In the genomic region with DNA sequence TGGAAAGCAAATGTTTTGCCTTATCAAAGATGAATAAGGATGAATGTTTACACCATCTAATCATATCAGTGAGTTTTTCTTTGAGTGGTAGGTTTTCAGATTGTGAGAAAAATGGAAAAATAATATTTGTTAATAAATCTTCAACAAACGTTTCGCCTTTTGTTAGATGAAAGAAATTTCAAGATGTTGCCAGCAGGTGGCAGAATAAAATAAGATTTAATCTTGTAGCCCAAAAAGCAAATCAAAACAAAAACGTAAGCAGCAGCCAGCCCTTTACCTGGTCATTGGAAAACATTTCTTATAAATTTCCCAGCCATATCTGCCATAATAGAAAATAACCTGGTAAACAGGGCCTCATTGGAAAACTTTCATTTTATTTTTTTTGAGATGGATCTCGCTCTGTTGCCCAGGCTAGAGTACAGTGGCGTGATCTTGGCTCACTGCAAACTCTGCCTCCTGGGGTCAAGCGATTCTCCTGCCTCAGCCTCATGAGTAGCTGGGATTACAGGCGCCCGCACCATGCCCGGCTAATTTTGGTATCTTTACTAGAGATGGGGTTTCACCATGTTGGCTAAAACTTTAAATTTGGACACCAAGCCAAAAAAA, we compare ENCODE assay signal across 8 cellular contexts. TPM values are rescaled to one million over a fixed set of nuclear protein-coding genes. Genes with fewer than 3 reads are reported as not detected.
DNase-seq lines count a peak whose midpoint lies in the region; ATAC-seq and TF ChIP-seq lines count a peak whose summit lies in the region.

No MANE protein-coding gene starts in this region.

- no peaks in the 10 kb centered on the region for H3K27me3 ChIP-seq in SK-N-SH (ENCODE audit: insufficient read depth)
- H3K27me3 ChIP-seq in fibroblast of lung (ENCODE audit: control insufficient read depth, insufficient read depth, low read length), result no peaks in the 10 kb centered on the region

- ATAC-seq in activated T-cell treated with anti-CD3 and anti-CD28 coated beads, Interleukin-2, amount 50 U/mL, for 4 hours, result no peak
- ATAC-seq in GM21576 (IDR thresholded peaks at IDR 0.05; ENCODE audit: unreplicated experiment), result no peak

- H3K27ac ChIP-seq in SK-N-SH (ENCODE audit: low read depth in 2 of 2, low read length in 1 of 2) (peak overlapping the region in 1 of 2 experiments; percentile 13; a peak in 1 of 4 replicates), fibroblast of lung (ENCODE audit: insufficient read depth, low read length) (no peak overlapping the region)

- peaks cover 5% of the 10 kb centered on the region for H3F3A ChIP-seq in SK-N-SH (replicated peaks; ENCODE audit: insufficient read depth)

- POLR2A ChIA-PET in SK-N-SH (lab: Yijun Ruan, JAX), result no interaction called here

- TF ChIP-seq RAD21 in SK-N-SH (IDR thresholded peaks at IDR 0.05; ENCODE audit: low read length), result peak; percentile 80

- H3K4me1 Mint-ChIP-seq in activated T-cell treated with anti-CD3 and anti-CD28 coated beads, Interleukin-2, amount 50 U/mL, for 4 hours (ENCODE audit: low read depth), result no peaks in the 10 kb centered on the region

- no peaks in the 10 kb centered on the region for H3K9me3 ChIP-seq in SK-N-SH
- no peaks in the 10 kb centered on the region for H3K9me3 ChIP-seq in fibroblast of lung (ENCODE audit: control insufficient read depth, insufficient read depth, low read depth, low read length)

- H3K9me2 ChIP-seq in SK-N-SH, result no peaks in the 10 kb centered on the region

- H3K4me3 ChIP-seq in SK-N-SH (ENCODE audit: low read depth in 2 of 2, low read length in 1 of 2) (peak overlapping the region in 1 of 2 experiments; percentile 17; a peak in 1 of 4 replicates), fibroblast of lung (replicated peaks in 1 of 4; ENCODE audit: control extremely low read depth in 1 of 4, insufficient read depth in 1 of 4, low read depth in 3 of 4, low read length in 4 of 4) (no peak overlapping the region)

- no peak for TF ChIP-seq EP300 in SK-N-SH (IDR thresholded peaks at IDR 0.05; ENCODE audit: borderline replicate concordance in 1 of 2, low read depth in 1 of 2, low read length in 1 of 2)

- no peak overlapping the region for H3K4me2 ChIP-seq in SK-N-SH
- H3K4me2 ChIP-seq in fibroblast of lung (ENCODE audit: extremely low read depth, insufficient read depth, low read length), result peak overlapping the region; percentile 52

- peak overlapping the region; percentile 71; the same call in 1 of the 2 replicates for H2AFZ ChIP-seq in SK-N-SH (ENCODE audit: low read depth)
- no peak overlapping the region for H2AFZ ChIP-seq in fibroblast of lung (ENCODE audit: low read length)

- H3K36me3 Mint-ChIP-seq in activated T-cell treated with anti-CD3 and anti-CD28 coated beads, Interleukin-2, amount 50 U/mL, for 4 hours (ENCODE audit: insufficient read depth), result no peaks in the 10 kb centered on the region

- H4K20me1 ChIP-seq in SK-N-SH (ENCODE audit: insufficient read depth), result no peaks in the 10 kb centered on the region
- H4K20me1 ChIP-seq in fibroblast of lung (ENCODE audit: control insufficient read depth, extremely low read depth, insufficient read depth, low read length), result no peaks in the 10 kb centered on the region

- H3K27me3 Mint-ChIP-seq in activated T-cell treated with anti-CD3 and anti-CD28 coated beads, Interleukin-2, amount 50 U/mL, for 4 hours (ENCODE audit: low read depth), result no peaks in the 10 kb centered on the region

- CTCF ChIA-PET in SK-N-SH (lab: Yijun Ruan, JAX), result interaction anchor here (0.6 to 10.0 kb wide), 17 partner anchors 16 to 211 kb away, joined by 3 to 69 read pairs (median 5); a partner anchor contains a TSS

- no peaks in the 10 kb centered on the region for H3K36me3 ChIP-seq in SK-N-SH (replicated peaks in 1 of 2; ENCODE audit: control insufficient read depth in 1 of 2, insufficient read depth in 2 of 2, low read length in 1 of 2)
- no peaks in the 10 kb centered on the region for H3K36me3 ChIP-seq in fibroblast of lung (ENCODE audit: control insufficient read depth, insufficient read depth, low read length)

- H3K4me3 Mint-ChIP-seq in activated T-cell treated with anti-CD3 and anti-CD28 coated beads, Interleukin-2, amount 50 U/mL, for 4 hours, result no peak overlapping the region

- H3K9me3 Mint-ChIP-seq in activated T-cell treated with anti-CD3 and anti-CD28 coated beads, Interleukin-2, amount 50 U/mL, for 4 hours, result no peaks in the 10 kb centered on the region

- H3K9ac ChIP-seq in SK-N-SH (no peak overlapping the region), fibroblast of lung (ENCODE audit: insufficient read depth, low read length) (no peak overlapping the region)

- TF ChIP-seq CTCF in SK-N-SH (IDR thresholded peaks at IDR 0.05) (peak; percentile 70), fibroblast of lung (conservative IDR thresholded peaks at IDR 0.05 in 1 of 2, IDR thresholded peaks at IDR 0.05 in 1 of 2; ENCODE audit: low read depth in 1 of 2, low read length in 2 of 2) (peak; percentile 32 to 35)

- H3K79me2 ChIP-seq in SK-N-SH (ENCODE audit: insufficient read depth) (no peaks in the 10 kb centered on the region), fibroblast of lung (ENCODE audit: control insufficient read depth, insufficient read depth, low read length) (no peaks in the 10 kb centered on the region)

- H3K4me1 ChIP-seq in SK-N-SH (ENCODE audit: control insufficient read depth in 1 of 2, insufficient read depth in 2 of 2, low read depth in 1 of 2, low read length in 1 of 2) (no peaks in the 10 kb centered on the region), fibroblast of lung (ENCODE audit: control insufficient read depth, extremely low read depth, insufficient read depth, low read length) (no peaks in the 10 kb centered on the region)

- 33% methylated on average over 9 of the region's 9 CpGs for WGBS in SK-N-SH (ENCODE audit: low lambda C conversion rate)

- peak; percentile 33 for DNase-seq in activated T-cell treated with anti-CD3 and anti-CD28 coated beads for 4 hours
- no peak for DNase-seq in activated T-cell treated with anti-CD3 and anti-CD28 coated beads, Interleukin-2, amount 50 U/mL, for 4 hours
- DNase-seq in NAMALWA (ENCODE audit: low spot score), result peak; percentile 77
- DNase-seq in SK-N-SH, result peak; percentile 51
- peak; percentile 31 to 69 for DNase-seq in fibroblast of lung (ENCODE audit: low read depth in 2 of 2)
- peak; percentile 63 for DNase-seq in pons (ENCODE audit: low spot score)
- no peak for DNase-seq in HK-2 (ENCODE audit: unreplicated experiment)

TF ChIP-seq in SK-N-SH, 30 proteins besides CTCF, POLR2A, EP300 and RAD21 (continues in another document):
- TF ChIP-seq, protein P1, sequence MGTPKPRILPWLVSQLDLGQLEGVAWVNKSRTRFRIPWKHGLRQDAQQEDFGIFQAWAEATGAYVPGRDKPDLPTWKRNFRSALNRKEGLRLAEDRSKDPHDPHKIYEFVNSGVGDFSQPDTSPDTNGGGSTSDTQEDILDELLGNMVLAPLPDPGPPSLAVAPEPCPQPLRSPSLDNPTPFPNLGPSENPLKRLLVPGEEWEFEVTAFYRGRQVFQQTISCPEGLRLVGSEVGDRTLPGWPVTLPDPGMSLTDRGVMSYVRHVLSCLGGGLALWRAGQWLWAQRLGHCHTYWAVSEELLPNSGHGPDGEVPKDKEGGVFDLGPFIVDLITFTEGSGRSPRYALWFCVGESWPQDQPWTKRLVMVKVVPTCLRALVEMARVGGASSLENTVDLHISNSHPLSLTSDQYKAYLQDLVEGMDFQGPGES (IDR thresholded peaks at IDR 0.05; ENCODE audit: low read depth, low read length), result no peak
- TF ChIP-seq, protein P2, sequence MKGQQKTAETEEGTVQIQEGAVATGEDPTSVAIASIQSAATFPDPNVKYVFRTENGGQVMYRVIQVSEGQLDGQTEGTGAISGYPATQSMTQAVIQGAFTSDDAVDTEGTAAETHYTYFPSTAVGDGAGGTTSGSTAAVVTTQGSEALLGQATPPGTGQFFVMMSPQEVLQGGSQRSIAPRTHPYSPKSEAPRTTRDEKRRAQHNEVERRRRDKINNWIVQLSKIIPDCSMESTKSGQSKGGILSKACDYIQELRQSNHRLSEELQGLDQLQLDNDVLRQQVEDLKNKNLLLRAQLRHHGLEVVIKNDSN (IDR thresholded peaks at IDR 0.05; ENCODE audit: borderline replicate concordance, low read depth), result no peak
- no peak for TF ChIP-seq EZH2phosphoT487 (IDR thresholded peaks at IDR 0.05; ENCODE audit: borderline replicate concordance, low read depth)
- no peak for TF ChIP-seq JUND (IDR thresholded peaks at IDR 0.05)
- TF ChIP-seq MXI1 (IDR thresholded peaks at IDR 0.05; ENCODE audit: low read depth, low read length), result 0 out of 2 replicates have a peak, but pooled peaks have one; percentile 27
- TF ChIP-seq, protein P3, sequence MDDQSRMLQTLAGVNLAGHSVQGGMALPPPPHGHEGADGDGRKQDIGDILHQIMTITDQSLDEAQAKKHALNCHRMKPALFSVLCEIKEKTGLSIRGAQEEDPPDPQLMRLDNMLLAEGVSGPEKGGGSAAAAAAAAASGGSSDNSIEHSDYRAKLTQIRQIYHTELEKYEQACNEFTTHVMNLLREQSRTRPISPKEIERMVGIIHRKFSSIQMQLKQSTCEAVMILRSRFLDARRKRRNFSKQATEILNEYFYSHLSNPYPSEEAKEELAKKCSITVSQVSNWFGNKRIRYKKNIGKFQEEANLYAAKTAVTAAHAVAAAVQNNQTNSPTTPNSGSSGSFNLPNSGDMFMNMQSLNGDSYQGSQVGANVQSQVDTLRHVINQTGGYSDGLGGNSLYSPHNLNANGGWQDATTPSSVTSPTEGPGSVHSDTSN (IDR thresholded peaks at IDR 0.05), result no peak
- TF ChIP-seq SMC3 (IDR thresholded peaks at IDR 0.05; ENCODE audit: low read depth, low read length), result peak; percentile 63
- no peak for TF ChIP-seq RXRA (IDR thresholded peaks at IDR 0.05; ENCODE audit: borderline replicate concordance, low read depth)
- no peak for TF ChIP-seq NRF1 (IDR thresholded peaks at IDR 0.05; ENCODE audit: low read depth, low read length)
- TF ChIP-seq CHD2 (IDR thresholded peaks at IDR 0.05; ENCODE audit: low read length, partially characterized antibody), result no peak

RNA-seq across cellular contexts. Expression of a gene that starts 15.4 kb away (rescaled TPM):
- 10 to 100 TPM; 14.2 to 19.1 (median 17.7) TPM for total RNA-seq in activated T-cell treated with anti-CD3 and anti-CD28 coated beads, Interleukin-2, amount 50 U/mL, for 4 hours
- polyA plus RNA-seq in SK-N-SH (2012; rRNA removed), result 15.1 and 15.4 TPM in 2 replicates
- 4.8 and 7.4 TPM in 2 replicates for polyA plus RNA-seq in SK-N-SH (2012; cell fraction: cytosol; rRNA removed)
- polyA plus RNA-seq in SK-N-SH (2012; cell fraction: nucleus; rRNA removed), result 78.8 and 83.1 TPM in 2 replicates
- 6.2 and 8.6 TPM in 2 replicates for total RNA-seq in fibroblast of lung
- polyA plus RNA-seq in fibroblast of lung, result 8.6 and 10.6 TPM in 2 replicates
- polyA plus RNA-seq in fibroblast of lung (2012), result 7.7 and 8.6 TPM in 2 replicates
- 33.3 and 83.8 TPM in 2 replicates for polyA minus RNA-seq in fibroblast of lung (ENCODE audit: low replicate concordance)

RNA-seq across cellular contexts. Expression of a gene that starts 27.7 kb away (rescaled TPM):
- 1 to 10 TPM in 2 of 3 donors, under 1 TPM in 1; 0.60 to 1.2 (median 1.2) TPM for total RNA-seq in activated T-cell treated with anti-CD3 and anti-CD28 coated beads, Interleukin-2, amount 50 U/mL, for 4 hours
- polyA plus RNA-seq in SK-N-SH (2012; rRNA removed) (2.4 and 2.7 TPM in 2 replicates), fibroblast of lung (0.23 and 0.61 TPM in 2 replicates)
- 2.3 and 3.0 TPM in 2 replicates for polyA plus RNA-seq in SK-N-SH (2012; cell fraction: cytosol; rRNA removed)
- polyA plus RNA-seq in SK-N-SH (2012; cell fraction: nucleus; rRNA removed), result 1.8 TPM in 2 replicates
- total RNA-seq in fibroblast of lung, result 0.77 and 0.83 TPM in 2 replicates
- 0.37 and 1.2 TPM in 2 replicates for polyA plus RNA-seq in fibroblast of lung (2012)
- not detected in 2 replicates for polyA minus RNA-seq in fibroblast of lung (ENCODE audit: low replicate concordance)

Comparison
In these comparisons a context has a peak if more than half of its experiments do, and no peak if none do; other contexts are left out.
1. DNase-seq: peak in activated T-cell treated with anti-CD3 and anti-CD28 coated beads for 4 hours (single experiment), NAMALWA (single experiment), SK-N-SH (single experiment), fibroblast of lung (2 of 2) and pons (single experiment); none in activated T-cell treated with anti-CD3 and anti-CD28 coated beads, Interleukin-2, amount 50 U/mL, for 4 hours (single experiment) and HK-2 (single experiment).